In genomic region chr11:62753736-62754603, GRCh38 we compare ENCODE assay signal across 8 cellular contexts. TPM values are rescaled to one million over a fixed set of nuclear protein-coding genes. Genes with fewer than 3 reads are reported as not detected.
DNase-seq lines count a peak whose midpoint lies in the region; TF ChIP-seq lines count a peak whose summit lies in the region.

Gene ZBTB3 (minus strand): TSS chr11:62754160. CDS start chr11:62753664, 496 bp downstream.

- peaks cover 36% of the 10 kb centered on the region for H3K4me1 ChIP-seq in suprapubic skin

- POLR2A ChIA-PET in HEK293T (lab: Yijun Ruan, JAX): interaction anchor here (0.7 to 6.3 kb wide), 58 partner anchors 8 to 330 kb away, joined by 3 to 97 read pairs (median 4); partner anchors contain the start of genes B3GAT3, BSCL2, C11orf98 and CSKMT

- 1% methylated on average over 43 of the region's 47 CpGs for WGBS in suprapubic skin

- no peak for TF ChIP-seq EP300 in suprapubic skin (IDR thresholded peaks at IDR 0.05)

- in situ Hi-C loops in SK-MEL-5 (cut with HindIII; ENCODE audit: low pct_unique_long_range_greater_than_20kb, low sequenced_read_pairs): no loop called here

- intact Hi-C loops in activated naive CD4-positive, alpha-beta T cell treated with anti-CD3 and anti-CD28 coated beads for 36 hours (cut with micrococcal nuclease): loop anchor here (1.0 kb wide), 5 partner anchors 7 to 45 kb away; partner anchors contain the start of genes HNRNPUL2, POLR2G and TAF6L

- TF ChIP-seq POLR2A in suprapubic skin (IDR thresholded peaks at IDR 0.05): peak in 1 of 2 donors; percentile 55

- H3K9me3 ChIP-seq in suprapubic skin: no peaks in the 10 kb centered on the region

- no peaks in the 10 kb centered on the region for H3K27me3 Mint-ChIP-seq in activated naive CD4-positive, alpha-beta T cell treated with anti-CD3 and anti-CD28 coated beads for 36 hours (ENCODE audit: low read depth)

- H3K9me3 Mint-ChIP-seq in activated naive CD4-positive, alpha-beta T cell treated with anti-CD3 and anti-CD28 coated beads for 36 hours: no peaks in the 10 kb centered on the region

- peak within 1 kb of the TSS; percentile 96 for H3K27ac ChIP-seq in suprapubic skin

- DNase-seq in GF-D8 (lab: John Stamatoyannopoulos, UW) (peak; percentile 99), HEK293T (ENCODE audit: extremely low spot score) (peak; percentile 94), MV-4-11 (lab: John Stamatoyannopoulos, UW) (peak; percentile 100), SK-MEL-5 (ENCODE audit: low read depth, low spot score) (peak; percentile 98), germinal center (ENCODE audit: low spot score) (peak; percentile 97), non-pigmented ciliary epithelial cell (ENCODE audit: low read depth) (peak; percentile 99), suprapubic skin (ENCODE audit: low spot score in 2 of 2) (peak; percentile 99)
- peak; percentile 99 for DNase-seq in activated naive CD4-positive, alpha-beta T cell treated with anti-CD3 and anti-CD28 coated beads for 36 hours

- peaks cover 7% of the 10 kb centered on the region for H3K36me3 ChIP-seq in suprapubic skin

- H3K4me3 ChIP-seq in suprapubic skin: peak within 1 kb of the TSS; percentile 78

- no peak for TF ChIP-seq CTCF in suprapubic skin (IDR thresholded peaks at IDR 0.05)

- H3K27me3 ChIP-seq in suprapubic skin: no peaks in the 10 kb centered on the region

- H3K36me3 Mint-ChIP-seq in activated naive CD4-positive, alpha-beta T cell treated with anti-CD3 and anti-CD28 coated beads for 36 hours (ENCODE audit: low read depth): peaks cover 2% of the 10 kb centered on the region

- peaks cover 34% of the 10 kb centered on the region for H3K4me1 Mint-ChIP-seq in activated naive CD4-positive, alpha-beta T cell treated with anti-CD3 and anti-CD28 coated beads for 36 hours (ENCODE audit: low read depth)

- peak within 1 kb of the TSS; percentile 96 for H3K27ac Mint-ChIP-seq in activated naive CD4-positive, alpha-beta T cell treated with anti-CD3 and anti-CD28 coated beads for 36 hours

- CTCF ChIA-PET in HEK293T (lab: Yijun Ruan, JAX): interaction anchor here (0.6 to 2.1 kb wide), 8 partner anchors 8 to 127 kb away, joined by 3 to 7 read pairs (median 3); partner anchors contain the start of genes POLR2G and TAF6L
- CTCF ChIA-PET in activated naive CD4-positive, alpha-beta T cell treated with anti-CD3 and anti-CD28 coated beads for 36 hours (lab: Charles Lee): interaction anchor here (0.5 to 3.6 kb wide), 10 partner anchors 8 to 280 kb away, joined by 3 to 18 read pairs (median 4); partner anchors contain the start of genes HNRNPUL2, TAF6L, TMEM179B and TUT1

- H3K4me3 Mint-ChIP-seq in activated naive CD4-positive, alpha-beta T cell treated with anti-CD3 and anti-CD28 coated beads for 36 hours: peak within 1 kb of the TSS; percentile 98

TF ChIP-seq in HEK293T, 16 proteins besides CTCF, POLR2A, EP300 and RAD21:
- TF ChIP-seq, protein P1, sequence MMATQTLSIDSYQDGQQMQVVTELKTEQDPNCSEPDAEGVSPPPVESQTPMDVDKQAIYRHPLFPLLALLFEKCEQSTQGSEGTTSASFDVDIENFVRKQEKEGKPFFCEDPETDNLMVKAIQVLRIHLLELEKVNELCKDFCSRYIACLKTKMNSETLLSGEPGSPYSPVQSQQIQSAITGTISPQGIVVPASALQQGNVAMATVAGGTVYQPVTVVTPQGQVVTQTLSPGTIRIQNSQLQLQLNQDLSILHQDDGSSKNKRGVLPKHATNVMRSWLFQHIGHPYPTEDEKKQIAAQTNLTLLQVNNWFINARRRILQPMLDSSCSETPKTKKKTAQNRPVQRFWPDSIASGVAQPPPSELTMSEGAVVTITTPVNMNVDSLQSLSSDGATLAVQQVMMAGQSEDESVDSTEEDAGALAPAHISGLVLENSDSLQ (IDR thresholded peaks at IDR 0.05): peak; percentile 99
- TF ChIP-seq FOXA1 (IDR thresholded peaks at IDR 0.05) (no peak), TARDBP (IDR thresholded peaks at IDR 0.05) (no peak), FOXK2 (IDR thresholded peaks at IDR 0.05) (no peak), NFRKB (IDR thresholded peaks at IDR 0.05) (no peak), SUZ12 (IDR thresholded peaks at IDR 0.05) (no peak), FOXM1 (IDR thresholded peaks at IDR 0.05; ENCODE audit: borderline replicate concordance) (no peak), ELF4 (IDR thresholded peaks at IDR 0.05) (peak; percentile 65), LEF1 (IDR thresholded peaks at IDR 0.05; ENCODE audit: borderline replicate concordance) (no peak), HDGF (IDR thresholded peaks at IDR 0.05; ENCODE audit: borderline replicate concordance) (no peak), L3MBTL2 (conservative IDR thresholded peaks at IDR 0.05) (peak; percentile 81), ZNF384 (IDR thresholded peaks at IDR 0.05) (no peak), SP1 (IDR thresholded peaks at IDR 0.05) (peak; percentile 72), BHLHE40 (IDR thresholded peaks at IDR 0.05; ENCODE audit: borderline replicate concordance) (no peak), CTBP1 (IDR thresholded peaks at IDR 0.05; ENCODE audit: borderline replicate concordance) (no peak), ARNT (IDR thresholded peaks at IDR 0.05) (no peak)

RNA-seq across cellular contexts. Expression of gene ZBTB3, which starts in this region (rescaled TPM):
- 5.0 and 5.2 TPM in 2 replicates for total RNA-seq in SK-MEL-5 (2014; rRNA removed; shearing (Covaris generic))
- 6.2 and 8.7 TPM in 2 replicates for polyA plus RNA-seq in SK-MEL-5 (2015; cell fraction: cytosol; rRNA removed)
- 13.3 and 14.3 TPM in 2 replicates for polyA plus RNA-seq in SK-MEL-5 (2015; cell fraction: nucleus; rRNA removed)
- 10 to 100 TPM; 12.1 to 13.5 TPM for total RNA-seq in activated naive CD4-positive, alpha-beta T cell treated with anti-CD3 and anti-CD28 coated beads for 36 hours
- total RNA-seq in suprapubic skin: 10 to 100 TPM; 10.9 to 32.2 (median 14.3) TPM

Comparison
In these comparisons a context has a peak if more than half of its experiments do, and no peak if none do; other contexts are left out.
1. Peak in every context shown above with its lines: DNase-seq, H3K4me3 ChIP-seq and H3K27ac ChIP-seq.